In the genomic region with DNA sequence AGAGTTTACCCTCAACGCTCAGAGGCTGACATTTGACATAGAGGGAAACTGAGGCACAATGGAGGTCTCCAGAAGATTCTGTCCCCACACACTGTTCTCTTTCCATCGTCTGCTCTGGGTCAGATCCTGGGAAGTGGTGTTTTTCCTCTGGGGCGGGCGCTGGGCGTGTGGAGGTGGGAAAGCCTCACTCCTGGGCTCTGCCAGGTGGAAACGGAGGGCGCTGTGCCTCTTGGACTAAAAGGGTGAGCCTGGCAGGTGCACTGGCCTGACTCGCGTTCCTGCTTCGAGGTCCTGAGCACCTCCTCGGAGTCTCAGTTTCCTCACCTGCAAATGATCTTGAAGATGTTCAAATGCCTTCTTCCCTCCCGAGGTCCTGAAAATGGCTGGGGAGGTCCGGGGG, we compare ENCODE assay signal across 16 cellular contexts. TPM values are rescaled to one million over a fixed set of nuclear protein-coding genes. Genes with fewer than 3 reads are reported as not detected.
DNase-seq lines count a peak whose midpoint lies in the region; ATAC-seq and TF ChIP-seq lines count a peak whose summit lies in the region.
"Had no signal": no experiment of that assay in that cellular context is flagged by ENCODE, and none has a peak within 500 bp of the region (broad histone marks: within the 10 kb centered on the region; RNA-seq: fewer than 3 reads in every experiment).

No MANE protein-coding gene starts in this region.

- no peak overlapping the region for H2AFZ ChIP-seq in neuronal stem cell (ENCODE audit: low read length)

- no peaks in the 10 kb centered on the region for H3K9me3 Mint-ChIP-seq in brain
- H3K9me3 Mint-ChIP-seq: CD8-positive, alpha-beta memory T cell had no signal

- no peak overlapping the region for H3K27ac ChIP-seq in heart left ventricle
- no peak overlapping the region for H3K27ac ChIP-seq in neuronal stem cell (replicated peaks; ENCODE audit: low read length)
- no peak overlapping the region for H3K27ac ChIP-seq in upper lobe of right lung
- H3K27ac ChIP-seq: 22Rv1 had no signal

- H3K27me3 Mint-ChIP-seq in brain = no peaks in the 10 kb centered on the region

- no peak overlapping the region for H3K4me2 ChIP-seq in neuronal stem cell (ENCODE audit: insufficient read depth, low read length, poor library complexity, severe bottlenecking)

- H3K4me1 Mint-ChIP-seq in brain = peaks cover 52% of the 10 kb centered on the region
- H3K4me1 Mint-ChIP-seq: CD8-positive, alpha-beta memory T cell had no signal

- H3K9me3 ChIP-seq in heart left ventricle = no peaks in the 10 kb centered on the region
- no peaks in the 10 kb centered on the region for H3K9me3 ChIP-seq in neuronal stem cell (replicated peaks in 1 of 2; ENCODE audit: control insufficient read depth in 2 of 2, insufficient read depth in 1 of 2, low read depth in 1 of 2, low read length in 2 of 2)
- H3K9me3 ChIP-seq in upper lobe of right lung = no peaks in the 10 kb centered on the region
- H3K9me3 ChIP-seq: Caco-2 had no signal

- no peaks in the 10 kb centered on the region for H3K36me3 ChIP-seq in heart left ventricle
- H3K36me3 ChIP-seq in neuronal stem cell (replicated peaks in 1 of 2; ENCODE audit: control insufficient read depth in 2 of 2, insufficient read depth in 2 of 2, low read length in 2 of 2) = no peaks in the 10 kb centered on the region
- H3K36me3 ChIP-seq in upper lobe of right lung = no peaks in the 10 kb centered on the region

- ATAC-seq in Right ventricle myocardium inferior (no peak), heart left ventricle (no peak), upper lobe of right lung (no peak)
- ATAC-seq: HCT116 had no signal

- peak overlapping the region; percentile 100 for H2BK15ac ChIP-seq in neuronal stem cell (ENCODE audit: low read length)

- H3K27ac Mint-ChIP-seq in brain = peak overlapping the region in 3 of 5 experiments; percentile 28 to 91 (median 78)
- H3K27ac Mint-ChIP-seq: CD8-positive, alpha-beta memory T cell had no signal

- TF ChIP-seq POLR2A in heart left ventricle (IDR thresholded peaks at IDR 0.05) = no peak

- H2BK5ac ChIP-seq in neuronal stem cell (ENCODE audit: low read length) = no peak overlapping the region

- H3K79me1 ChIP-seq in neuronal stem cell (ENCODE audit: low read depth, low read length) = no peaks in the 10 kb centered on the region

- H3K18ac ChIP-seq in neuronal stem cell (ENCODE audit: low read length) = peak overlapping the region; percentile 98

- intact Hi-C loops in Right ventricle myocardium inferior (cut with DNase I) (no loop called here), heart left ventricle (cut with DNase I) (no loop called here), upper lobe of right lung (cut with DNase I) (no loop called here)

- H2AK5ac ChIP-seq in neuronal stem cell (ENCODE audit: low read depth, low read length) = peak overlapping the region; percentile 100

- peak; percentile 18 for DNase-seq in Right ventricle myocardium inferior (ENCODE audit: missing footprints)
- no peak for DNase-seq in heart left ventricle
- DNase-seq in neuronal stem cell (ENCODE audit: low spot score) = no peak
- peak; percentile 30 for DNase-seq in upper lobe of right lung
- DNase-seq in stimulated activated CD4-positive, alpha-beta T cell treated with anti-CD3 and anti-CD28 coated beads, Interleukin-12 subunit alpha, Interleukin-12 subunit beta, amount 100 ng/mL, for 4 hours = no peak
- no peak for DNase-seq in foreskin fibroblast
- no peak for DNase-seq in NCI-H1694 treated with DMSO at 0.1 percent for 48 hours (lab: John Stamatoyannopoulos, UW)
- DNase-seq: Caco-2; CD8-positive, alpha-beta memory T cell; DND-41; GDM1 had no signal

- H3K23ac ChIP-seq in neuronal stem cell (ENCODE audit: low read depth, low read length, poor library complexity) = no peak overlapping the region

- no peak for TF ChIP-seq CTCF in heart left ventricle (IDR thresholded peaks at IDR 0.05)
- TF ChIP-seq CTCF in brain (conservative IDR thresholded peaks at IDR 0.05) = no peak
- TF ChIP-seq CTCF in upper lobe of right lung (IDR thresholded peaks at IDR 0.05) = no peak
- no peak for TF ChIP-seq CTCF in foreskin fibroblast (IDR thresholded peaks at IDR 0.05; ENCODE audit: low read depth, low read length)

- peak overlapping the region; percentile 98 for H4K91ac ChIP-seq in neuronal stem cell (ENCODE audit: low read depth, low read length, poor library complexity)

- no peaks in the 10 kb centered on the region for H3K36me3 Mint-ChIP-seq in brain
- H3K36me3 Mint-ChIP-seq: CD8-positive, alpha-beta memory T cell had no signal

- H2BK120ac ChIP-seq in neuronal stem cell (ENCODE audit: low read depth, low read length) = peak overlapping the region; percentile 83

- H3K4me3 ChIP-seq in heart left ventricle (no peak overlapping the region), neuronal stem cell (ENCODE audit: low read length in 2 of 2) (no peak overlapping the region), upper lobe of right lung (no peak overlapping the region), foreskin fibroblast (ENCODE audit: low read depth in 1 of 2, low read length in 2 of 2) (no peak overlapping the region)

- no peak overlapping the region for H3K9ac ChIP-seq in neuronal stem cell (ENCODE audit: low read depth, low read length, poor library complexity)

- 86 to 95% (median 91%) methylated on average over 11 to 13 of the region's 13 CpGs for WGBS in heart left ventricle, 4 donors
- no CpG with 5 or more reads among the region's 13 CpGs for WGBS in neuronal stem cell (ENCODE audit: extremely low coverage in 2 of 2, insufficient read length in 2 of 2, insufficient replicate concordance in 1 of 2), 2 donors

- H2BK12ac ChIP-seq in neuronal stem cell (ENCODE audit: low read length) = peak overlapping the region; percentile 99

- no peak overlapping the region for H4K8ac ChIP-seq in neuronal stem cell (ENCODE audit: low read depth, low read length)

- peaks cover 0 to 30% (median 21%) of the 10 kb centered on the region in 12 donors for H3K4me1 ChIP-seq in heart left ventricle
- peaks cover 0 to 24% of the 10 kb centered on the region in 2 donors for H3K4me1 ChIP-seq in neuronal stem cell (ENCODE audit: control insufficient read depth in 2 of 2, insufficient read depth in 1 of 2, low read depth in 1 of 2, low read length in 2 of 2)
- peaks cover 5% of the 10 kb centered on the region for H3K4me1 ChIP-seq in upper lobe of right lung
- H3K4me1 ChIP-seq: Caco-2 had no signal

- H3K4me3 Mint-ChIP-seq in brain = no peak overlapping the region
- H3K4me3 Mint-ChIP-seq: CD8-positive, alpha-beta memory T cell had no signal

- H3K14ac ChIP-seq in neuronal stem cell (ENCODE audit: low read length) = peak overlapping the region; percentile 77

- peaks cover 0 to 68% (median 13%) of the 10 kb centered on the region in 9 donors for H3K27me3 ChIP-seq in heart left ventricle
- peaks cover 0 to 12% (median 0%) of the 10 kb centered on the region in 3 experiments for H3K27me3 ChIP-seq in neuronal stem cell (ENCODE audit: control insufficient read depth in 3 of 3, insufficient read depth in 3 of 3, low read depth in 1 of 3, low read length in 3 of 3)
- H3K27me3 ChIP-seq in upper lobe of right lung = peaks cover 21% of the 10 kb centered on the region

- no peak overlapping the region for H3K4ac ChIP-seq in neuronal stem cell (ENCODE audit: low read length)

RNA-seq across cellular contexts. Expression of a gene that starts 25.7 kb away (rescaled TPM):
- total RNA-seq in Right ventricle myocardium inferior (5.7 TPM), heart left ventricle (10 to 100 TPM in 2 of 9 donors, 1 to 10 TPM in 6, under 1 TPM in 1; 0.81 to 87.5 (median 1.6) TPM), upper lobe of right lung (63.0 TPM)
- polyA plus RNA-seq in heart left ventricle (1 to 10 TPM in 1 of 2 donors, under 1 TPM in 1; 0.95 to 3.2 TPM), brain (ENCODE audit: insufficient read depth, low read depth, low replicate concordance) (2.5 TPM)
- polyA plus RNA-seq in neuronal stem cell (2013, experiment 1 of 2) = not detected
- not detected for polyA plus RNA-seq in neuronal stem cell (2013, experiment 2 of 2)
- total RNA-seq: A673, Caco-2 had no signal
- polyA plus RNA-seq: BJ; CD8-positive, alpha-beta memory T cell had no signal

Comparison
In these comparisons a context has a peak if more than half of its experiments do, and no peak if none do; other contexts are left out.
1. DNase-seq: peak in Right ventricle myocardium inferior (single experiment) and upper lobe of right lung (single experiment); none in heart left ventricle (0 of 5), neuronal stem cell (single experiment), stimulated activated CD4-positive, alpha-beta T cell treated with anti-CD3 and anti-CD28 coated beads, Interleukin-12 subunit alpha, Interleukin-12 subunit beta, amount 100 ng/mL, for 4 hours (single experiment), foreskin fibroblast (0 of 2) and NCI-H1694 treated with DMSO at 0.1 percent for 48 hours (single experiment).